8 cellular contexts compared by ENCODE assay signal in the genomic region with DNA sequence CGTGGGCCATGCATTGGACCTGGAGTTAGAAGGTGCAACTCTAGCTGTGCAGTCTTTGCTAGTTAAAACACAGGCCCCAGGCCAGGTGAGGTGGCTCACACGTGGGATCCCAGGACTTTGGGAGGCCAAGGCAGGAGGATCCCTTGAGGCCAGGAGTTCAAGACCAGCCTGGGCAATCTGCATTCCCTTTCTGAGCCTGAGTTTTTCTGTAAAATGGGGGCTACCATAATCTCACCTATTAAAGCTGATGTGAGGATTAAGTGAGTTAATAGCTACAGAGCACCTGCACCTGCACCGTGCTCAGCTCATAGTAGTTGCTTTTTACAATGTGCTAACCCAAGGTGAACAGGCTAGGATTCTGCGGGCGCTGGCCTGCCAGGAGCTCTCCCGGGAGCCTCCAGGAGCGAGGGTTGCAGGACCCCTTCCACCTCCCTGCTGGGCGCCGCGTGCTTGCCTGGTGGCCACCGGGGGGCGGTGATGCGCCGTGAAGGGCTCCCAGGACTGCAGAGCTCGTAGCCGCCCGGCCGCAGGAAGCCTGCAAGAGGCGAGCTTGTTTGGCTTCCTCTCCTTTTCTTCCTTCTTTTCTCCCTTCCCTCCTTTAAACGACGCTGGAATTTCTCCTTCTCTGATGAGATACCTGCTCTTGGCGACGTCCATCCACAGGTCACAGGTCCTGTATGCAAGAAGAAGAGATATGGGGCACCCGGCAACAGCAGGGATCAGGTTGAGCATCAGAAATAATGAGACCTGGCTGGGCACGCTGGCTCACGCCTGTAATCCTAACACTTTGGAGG. TPM values are rescaled to one million over a fixed set of nuclear protein-coding genes. Genes with fewer than 3 reads are reported as not detected.
DNase-seq lines count a peak whose midpoint lies in the region; ATAC-seq lines count a peak whose summit lies in the region.

No MANE protein-coding gene starts in this region.

- H3K4me3 Mint-ChIP-seq in naive thymus-derived CD4-positive, alpha-beta T cell = peak overlapping the region in 4 of 10 donors; percentile 12 to 60 (median 28)

- intact Hi-C loops in naive thymus-derived CD4-positive, alpha-beta T cell (cut with micrococcal nuclease) = loop anchor here (5.0 kb wide), 2 partner anchors 63 to 532 kb away; no protein-coding TSS in a partner anchor

- no peaks in the 10 kb centered on the region for H3K27me3 ChIP-seq in naive thymus-derived CD4-positive, alpha-beta T cell (ENCODE audit: control insufficient read depth in 2 of 2, insufficient read depth in 2 of 2, low read length in 2 of 2)

- CTCF ChIA-PET in naive thymus-derived CD4-positive, alpha-beta T cell (lab: Charles Lee) = interaction anchor here (0.7 to 2.9 kb wide), 6 partner anchors 9 to 535 kb away, joined by 3 to 23 read pairs (median 3); no protein-coding TSS in a partner anchor

- POLR2A ChIA-PET in naive thymus-derived CD4-positive, alpha-beta T cell (lab: Charles Lee) = no interaction called here

- peaks cover 8 to 14% (median 9%) of the 10 kb centered on the region in 5 donors for H3K36me3 Mint-ChIP-seq in naive thymus-derived CD4-positive, alpha-beta T cell

- H3K27ac Mint-ChIP-seq in naive thymus-derived CD4-positive, alpha-beta T cell = peak overlapping the region in 2 of 9 donors; percentile 83 to 89

- peak; percentile 12 for DNase-seq in GDM1 (lab: John Stamatoyannopoulos, UW)
- peak; percentile 24 for DNase-seq in NCI-H1105 (lab: John Stamatoyannopoulos, UW)
- DNase-seq in activated CD4-positive, alpha-beta T cell treated with anti-CD3 and anti-CD28 coated beads, Interleukin-2, amount 50 U/mL, for 48 hours = peak; percentile 76 to 79
- peak; percentile 58 for DNase-seq in effector CD8-positive, alpha-beta T cell (lab: John Stamatoyannopoulos, UW)
- peak; percentile 14 to 59 (median 52) for DNase-seq in naive thymus-derived CD4-positive, alpha-beta T cell
- peak; percentile 78 for DNase-seq in stimulated activated naive CD8-positive, alpha-beta T cell treated with anti-CD3 and anti-CD28 coated beads, Interleukin-15, Interleukin-2, amounts not matched to agents 100 U/mL and 50 U/mL, for 24 hours
- DNase-seq in NCI-H2029 (lab: John Stamatoyannopoulos, UW) = no peak

- ATAC-seq in naive thymus-derived CD4-positive, alpha-beta T cell = peak; percentile 83
- peak; percentile 83 for ATAC-seq in stimulated activated naive CD8-positive, alpha-beta T cell treated with anti-CD3 and anti-CD28 coated beads, Interleukin-15, Interleukin-2, amounts not matched to agents 100 U/mL and 50 U/mL, for 24 hours
- ATAC-seq in GM21717 (IDR thresholded peaks at IDR 0.05; ENCODE audit: unreplicated experiment) = no peak

- peaks cover 2 to 9% (median 4%) of the 10 kb centered on the region in 7 donors for H3K4me1 Mint-ChIP-seq in naive thymus-derived CD4-positive, alpha-beta T cell

- H3K9me3 ChIP-seq in naive thymus-derived CD4-positive, alpha-beta T cell (ENCODE audit: control insufficient read depth in 2 of 3, low read length in 3 of 3) = no peaks in the 10 kb centered on the region

- peaks cover 0 to 8% (median 0%) of the 10 kb centered on the region in 5 donors for H3K27me3 Mint-ChIP-seq in naive thymus-derived CD4-positive, alpha-beta T cell

- H3K4me1 ChIP-seq in naive thymus-derived CD4-positive, alpha-beta T cell (ENCODE audit: control insufficient read depth in 2 of 2, insufficient read depth in 2 of 2, low read length in 2 of 2) = no peaks in the 10 kb centered on the region

- H3K9me3 Mint-ChIP-seq in naive thymus-derived CD4-positive, alpha-beta T cell = peaks cover 0 to 15% (median 6%) of the 10 kb centered on the region in 11 donors

- no peaks in the 10 kb centered on the region for H3K36me3 ChIP-seq in naive thymus-derived CD4-positive, alpha-beta T cell (ENCODE audit: control insufficient read depth in 2 of 3, insufficient read depth in 3 of 3, low read length in 3 of 3)

- no peak overlapping the region for H3K27ac ChIP-seq in naive thymus-derived CD4-positive, alpha-beta T cell (ENCODE audit: low read depth, low read length)

- no peak overlapping the region for H3K4me3 ChIP-seq in naive thymus-derived CD4-positive, alpha-beta T cell (ENCODE audit: low read length)

RNA-seq across cellular contexts. Expression of gene ZFP90, which starts 51.3 kb away (rescaled TPM):
- 10 to 100 TPM; 25.7 to 49.4 (median 38.8) TPM for total RNA-seq in naive thymus-derived CD4-positive, alpha-beta T cell
- 10 to 100 TPM; 18.2 to 33.1 TPM for polyA plus RNA-seq in naive thymus-derived CD4-positive, alpha-beta T cell

RNA-seq across cellular contexts. Expression of gene CDH3, which starts 54.7 kb away (rescaled TPM):
- under 1 TPM in 4 of 5 experiments, not detected in 1; 0.24 to 0.78 (median 0.43) TPM for total RNA-seq in naive thymus-derived CD4-positive, alpha-beta T cell
- polyA plus RNA-seq in naive thymus-derived CD4-positive, alpha-beta T cell = under 1 TPM in 1 of 2 donors, not detected in 1; 0.68 TPM
